Comparison of ENCODE assay signal across 22 cellular contexts in genomic region chr1:112058815-112059450, GRCh38.
DNase-seq lines count a peak whose midpoint lies in the region; ATAC-seq and TF ChIP-seq lines count a peak whose summit lies in the region.
"Had no signal": no experiment of that assay in that cellular context is flagged by ENCODE, and none has a peak within 500 bp of the region (broad histone marks: within the 10 kb centered on the region; RNA-seq: fewer than 3 reads in every experiment).

No MANE protein-coding gene starts in this region.

- H3K79me2 ChIP-seq in GM23338 (replicated peaks; ENCODE audit: insufficient read depth): no peaks in the 10 kb centered on the region
- no peaks in the 10 kb centered on the region for H3K79me2 ChIP-seq in OCI-LY7 (ENCODE audit: insufficient read depth, low read depth, low read length)

- H3K9me2 ChIP-seq in GM23338 (ENCODE audit: insufficient read depth): no peaks in the 10 kb centered on the region; the same call in 1 of the 2 replicates
- no peaks in the 10 kb centered on the region for H3K9me2 ChIP-seq in OCI-LY7 (ENCODE audit: insufficient read depth, low read length)

- H3K9me3 Mint-ChIP-seq in GM23338 (peaks cover 10% of the 10 kb centered on the region), progenitor cell of endocrine pancreas (ENCODE audit: low read depth) (no peaks in the 10 kb centered on the region)
- H3K9me3 Mint-ChIP-seq: CD8-positive, alpha-beta memory T cell; central memory CD8-positive, alpha-beta T cell had no signal

- CTCF ChIA-PET in OCI-LY7 (lab: Charles Lee; ENCODE audit: unreplicated experiment): no interaction called here

- no peaks in the 10 kb centered on the region for H3K4me1 ChIP-seq in GM23338 (ENCODE audit: insufficient read depth)
- H3K4me1 ChIP-seq in OCI-LY7 (ENCODE audit: insufficient read depth, low read length, poor library complexity, severe bottlenecking): peaks cover 19% of the 10 kb centered on the region

- intact Hi-C loops in OCI-LY7 (cut with micrococcal nuclease; ENCODE audit: unreplicated experiment): no loop called here

- no peak overlapping the region for H2AFZ ChIP-seq in GM23338
- H2AFZ ChIP-seq in OCI-LY7 (ENCODE audit: low read length): no peak overlapping the region

- TF ChIP-seq CTCF in GM23338 (conservative IDR thresholded peaks at IDR 0.05; ENCODE audit: low read depth in 2 of 2) (peak; percentile 50 to 65), OCI-LY7 (conservative IDR thresholded peaks at IDR 0.05; ENCODE audit: low read length) (peak; percentile 48), epithelial cell of esophagus (IDR thresholded peaks at IDR 0.05; ENCODE audit: insufficient read depth, low read depth, low read length, missing control alignments) (no peak), progenitor cell of endocrine pancreas (IDR thresholded peaks at IDR 0.05; ENCODE audit: unreplicated experiment) (peak; percentile 16)

- no peaks in the 10 kb centered on the region; the same call in 2 of the 3 replicates for H3K4me1 Mint-ChIP-seq in GM23338
- no peaks in the 10 kb centered on the region for H3K4me1 Mint-ChIP-seq in progenitor cell of endocrine pancreas (ENCODE audit: low read depth)
- H3K4me1 Mint-ChIP-seq: CD8-positive, alpha-beta memory T cell; central memory CD8-positive, alpha-beta T cell had no signal

- no peak overlapping the region for H3K4me3 Mint-ChIP-seq in GM23338
- no peak overlapping the region for H3K4me3 Mint-ChIP-seq in progenitor cell of endocrine pancreas (ENCODE audit: low read depth)
- H3K4me3 Mint-ChIP-seq: CD8-positive, alpha-beta memory T cell; central memory CD8-positive, alpha-beta T cell; IgD-negative memory B cell; neural crest cell had no signal

- ATAC-seq in GM23338 (peak; percentile 91), GM21786 (IDR thresholded peaks at IDR 0.05; ENCODE audit: unreplicated experiment) (no peak)
- ATAC-seq: GM12878, heart left ventricle, left ventricle myocardium superior had no signal

- no peak overlapping the region for H3K27ac ChIP-seq in GM23338 (ENCODE audit: low read depth)
- H3K27ac ChIP-seq in OCI-LY7 (ENCODE audit: low read depth, low read length, poor library complexity, severe bottlenecking): no peak overlapping the region

- H3F3A ChIP-seq in GM23338 (replicated peaks; ENCODE audit: low read depth): no peaks in the 10 kb centered on the region

- no peaks in the 10 kb centered on the region for H3K9me3 ChIP-seq in OCI-LY7 (ENCODE audit: low read length)
- H3K9me3 ChIP-seq: heart left ventricle, MG63 had no signal

- peak; percentile 60 for DNase-seq in GM23338 (ENCODE audit: low spot score)
- DNase-seq in OCI-LY7 (ENCODE audit: low spot score): peak; percentile 5
- peak; percentile 10 for DNase-seq in epithelial cell of esophagus (ENCODE audit: low read depth)
- DNase-seq in progenitor cell of endocrine pancreas (ENCODE audit: low spot score, unreplicated experiment): no peak
- DNase-seq in foreskin melanocyte: no peak
- no peak for DNase-seq in NCI-H128 (lab: John Stamatoyannopoulos, UW; ENCODE audit: unreplicated experiment)
- DNase-seq: activated gamma-delta T cell; CD8-positive, alpha-beta memory T cell; heart left ventricle; left ventricle myocardium superior; MG63; NCI-H1417 treated with DMSO at 0.1 percent for 48 hours; NCI-H446 treated with DMSO at 0.1 percent for 48 hours; posterior cingulate gyrus; SHP77 treated with DMSO at 0.1 percent for 48 hours; stimulated activated CD8-positive, alpha-beta memory T cell treated with anti-CD3 and anti-CD28 coated beads, Interleukin-4, amount 100 ng/mL, for 48 hours; trophoblast cell had no signal

- H3K4me3 ChIP-seq in GM23338 (no peak overlapping the region), OCI-LY7 (ENCODE audit: low read depth, low read length, poor library complexity, severe bottlenecking) (no peak overlapping the region), epithelial cell of esophagus (ENCODE audit: low read length) (no peak overlapping the region)
- H3K4me3 ChIP-seq: GM12878, heart left ventricle, MG63 had no signal

- H3K27ac Mint-ChIP-seq in GM23338: no peak overlapping the region
- no peak overlapping the region for H3K27ac Mint-ChIP-seq in progenitor cell of endocrine pancreas
- H3K27ac Mint-ChIP-seq: CD8-positive, alpha-beta memory T cell had no signal

- POLR2A ChIA-PET in OCI-LY7 (lab: Charles Lee): no interaction called here

- H3K36me3 ChIP-seq in GM23338 (ENCODE audit: insufficient read depth) (no peaks in the 10 kb centered on the region; the same call in 1 of the 2 replicates), OCI-LY7 (ENCODE audit: insufficient read depth, low read length) (no peaks in the 10 kb centered on the region)
- H3K36me3 ChIP-seq: heart left ventricle, MG63 had no signal

- no peaks in the 10 kb centered on the region for H3K27me3 ChIP-seq in GM23338 (ENCODE audit: insufficient read depth)
- H3K27me3 ChIP-seq: heart left ventricle had no signal

- H3K27me3 Mint-ChIP-seq in GM23338 (ENCODE audit: insufficient read depth, low read depth, poor library complexity): peaks cover 2% of the 10 kb centered on the region
- H3K27me3 Mint-ChIP-seq in progenitor cell of endocrine pancreas: peaks cover 18% of the 10 kb centered on the region

- H3K4me2 ChIP-seq in GM23338 (no peak overlapping the region), OCI-LY7 (ENCODE audit: low read length) (no peak overlapping the region)

- H3K36me3 Mint-ChIP-seq in GM23338 (ENCODE audit: low read depth) (peaks cover 10% of the 10 kb centered on the region; the same call in 2 of the 3 replicates), progenitor cell of endocrine pancreas (ENCODE audit: insufficient read depth) (no peaks in the 10 kb centered on the region)
- H3K36me3 Mint-ChIP-seq: CD8-positive, alpha-beta memory T cell; IgD-negative memory B cell had no signal

- no peaks in the 10 kb centered on the region for H4K20me1 ChIP-seq in GM23338 (replicated peaks; ENCODE audit: insufficient read depth)
- H4K20me1 ChIP-seq in OCI-LY7 (ENCODE audit: insufficient read depth, low read length): no peaks in the 10 kb centered on the region

- BruUV-seq in OCI-LY7 (replicated peaks; lab: Mats Ljungman, UMichigan): no TSS peak

TF ChIP-seq in GM23338, 12 proteins besides CTCF, POLR2A, EP300 and RAD21 (continues in another document):
- TF ChIP-seq STAT1 (IDR thresholded peaks at IDR 0.05; ENCODE audit: unreplicated experiment): no peak
- no peak for TF ChIP-seq EZH2phosphoT487 (IDR thresholded peaks at IDR 0.05; ENCODE audit: unreplicated experiment)
- TF ChIP-seq CREB1 (CRISPR knock-in tag; IDR thresholded peaks at IDR 0.05; ENCODE audit: low read depth): no peak
- no peak for TF ChIP-seq JUNB (IDR thresholded peaks at IDR 0.05; ENCODE audit: unreplicated experiment)
- no peak for TF ChIP-seq REST (IDR thresholded peaks at IDR 0.05; ENCODE audit: unreplicated experiment)

Comparison
In these comparisons a context has a peak if more than half of its experiments do, and no peak if none do; other contexts are left out.
1. DNase-seq: peak in GM23338 (single experiment), OCI-LY7 (single experiment) and epithelial cell of esophagus (single experiment); none in progenitor cell of endocrine pancreas (single experiment), foreskin melanocyte (single experiment) and NCI-H128 (single experiment).